In genomic region chr1:231602675-231602984, GRCh38 we compare ENCODE assay signal across 16 cellular contexts.
"Had no signal": no experiment of that assay in that cellular context is flagged by ENCODE, and none has a peak within 500 bp of the region (broad histone marks: within the 10 kb centered on the region; RNA-seq: fewer than 3 reads in every experiment).

No MANE protein-coding gene starts in this region.

- H3K36me3 Mint-ChIP-seq: activated CD4-positive, alpha-beta memory T cell treated with anti-CD3 and anti-CD28 coated beads for 36 hours; activated naive CD8-positive, alpha-beta T cell treated with anti-CD3 and anti-CD28 coated beads for 36 hours had no signal

- H3K9me3 Mint-ChIP-seq: activated CD4-positive, alpha-beta memory T cell treated with anti-CD3 and anti-CD28 coated beads for 36 hours; activated naive CD8-positive, alpha-beta T cell treated with anti-CD3 and anti-CD28 coated beads for 36 hours; activated T-helper 17 cell treated with anti-CD3 and anti-CD28 coated beads, Interleukin-2, amount 50 U/mL, for 72 hours; effector memory CD8-positive, alpha-beta T cell had no signal

- H3K27me3 ChIP-seq: tibial artery had no signal

- H3K36me3 ChIP-seq: tibial artery had no signal

- H3K27me3 Mint-ChIP-seq: activated CD4-positive, alpha-beta memory T cell treated with anti-CD3 and anti-CD28 coated beads for 36 hours; activated CD4-positive, alpha-beta T cell treated with anti-CD3 and anti-CD28 coated beads for 36 hours; activated naive CD8-positive, alpha-beta T cell treated with anti-CD3 and anti-CD28 coated beads for 36 hours; activated T-helper 17 cell treated with anti-CD3 and anti-CD28 coated beads, Interleukin-2, amount 50 U/mL, for 72 hours; effector memory CD8-positive, alpha-beta T cell had no signal

- H3K4me3 Mint-ChIP-seq: activated CD4-positive, alpha-beta memory T cell treated with anti-CD3 and anti-CD28 coated beads for 36 hours; activated CD4-positive, alpha-beta T cell treated with anti-CD3 and anti-CD28 coated beads for 36 hours; activated naive CD8-positive, alpha-beta T cell treated with anti-CD3 and anti-CD28 coated beads for 36 hours; nephron had no signal

- H3K4me3 ChIP-seq: lung, tibial artery had no signal

- ATAC-seq: activated CD4-positive, alpha-beta T cell treated with anti-CD3 and anti-CD28 coated beads for 36 hours; left cardiac atrium had no signal

- H3K9me3 ChIP-seq: tibial artery had no signal

- DNase-seq: activated naive CD4-positive, alpha-beta T cell; activated naive CD8-positive, alpha-beta T cell treated with anti-CD3 and anti-CD28 coated beads for 36 hours; activated T-cell treated with anti-CD3 and anti-CD28 coated beads, Interleukin-2, amount 50 U/mL, for 1 hour; amniotic stem cell; effector memory CD8-positive, alpha-beta T cell; left cardiac atrium; midbrain; stimulated activated CD4-positive, alpha-beta T cell treated with anti-CD3 and anti-CD28 coated beads, Interleukin-12 subunit alpha, Interleukin-12 subunit beta, amount 100 ng/mL, for 4 hours; stimulated activated CD4-positive, alpha-beta T cell treated with anti-CD3 and anti-CD28 coated beads, Interleukin-1b, Interleukin-23, amount 100 ng/mL, for 48 hours; stimulated activated CD8-positive, alpha-beta memory T cell treated with anti-CD3 and anti-CD28 coated beads, Interleukin-4, amount 100 ng/mL, for 48 hours; tibial artery had no signal

- H3K27ac Mint-ChIP-seq: activated CD4-positive, alpha-beta memory T cell treated with anti-CD3 and anti-CD28 coated beads for 36 hours; activated CD4-positive, alpha-beta T cell treated with anti-CD3 and anti-CD28 coated beads for 36 hours; activated naive CD8-positive, alpha-beta T cell treated with anti-CD3 and anti-CD28 coated beads for 36 hours; effector memory CD8-positive, alpha-beta T cell had no signal
